ENCODE assay signal across 2 cellular contexts in genomic region chr4:126977306-126977705, GRCh38.
TF ChIP-seq lines count a peak whose summit lies in the region.

No MANE protein-coding gene starts in this region.

TF ChIP-seq in GM23338, 12 proteins besides CTCF, POLR2A, EP300 and RAD21:
- TF ChIP-seq, protein P1, sequence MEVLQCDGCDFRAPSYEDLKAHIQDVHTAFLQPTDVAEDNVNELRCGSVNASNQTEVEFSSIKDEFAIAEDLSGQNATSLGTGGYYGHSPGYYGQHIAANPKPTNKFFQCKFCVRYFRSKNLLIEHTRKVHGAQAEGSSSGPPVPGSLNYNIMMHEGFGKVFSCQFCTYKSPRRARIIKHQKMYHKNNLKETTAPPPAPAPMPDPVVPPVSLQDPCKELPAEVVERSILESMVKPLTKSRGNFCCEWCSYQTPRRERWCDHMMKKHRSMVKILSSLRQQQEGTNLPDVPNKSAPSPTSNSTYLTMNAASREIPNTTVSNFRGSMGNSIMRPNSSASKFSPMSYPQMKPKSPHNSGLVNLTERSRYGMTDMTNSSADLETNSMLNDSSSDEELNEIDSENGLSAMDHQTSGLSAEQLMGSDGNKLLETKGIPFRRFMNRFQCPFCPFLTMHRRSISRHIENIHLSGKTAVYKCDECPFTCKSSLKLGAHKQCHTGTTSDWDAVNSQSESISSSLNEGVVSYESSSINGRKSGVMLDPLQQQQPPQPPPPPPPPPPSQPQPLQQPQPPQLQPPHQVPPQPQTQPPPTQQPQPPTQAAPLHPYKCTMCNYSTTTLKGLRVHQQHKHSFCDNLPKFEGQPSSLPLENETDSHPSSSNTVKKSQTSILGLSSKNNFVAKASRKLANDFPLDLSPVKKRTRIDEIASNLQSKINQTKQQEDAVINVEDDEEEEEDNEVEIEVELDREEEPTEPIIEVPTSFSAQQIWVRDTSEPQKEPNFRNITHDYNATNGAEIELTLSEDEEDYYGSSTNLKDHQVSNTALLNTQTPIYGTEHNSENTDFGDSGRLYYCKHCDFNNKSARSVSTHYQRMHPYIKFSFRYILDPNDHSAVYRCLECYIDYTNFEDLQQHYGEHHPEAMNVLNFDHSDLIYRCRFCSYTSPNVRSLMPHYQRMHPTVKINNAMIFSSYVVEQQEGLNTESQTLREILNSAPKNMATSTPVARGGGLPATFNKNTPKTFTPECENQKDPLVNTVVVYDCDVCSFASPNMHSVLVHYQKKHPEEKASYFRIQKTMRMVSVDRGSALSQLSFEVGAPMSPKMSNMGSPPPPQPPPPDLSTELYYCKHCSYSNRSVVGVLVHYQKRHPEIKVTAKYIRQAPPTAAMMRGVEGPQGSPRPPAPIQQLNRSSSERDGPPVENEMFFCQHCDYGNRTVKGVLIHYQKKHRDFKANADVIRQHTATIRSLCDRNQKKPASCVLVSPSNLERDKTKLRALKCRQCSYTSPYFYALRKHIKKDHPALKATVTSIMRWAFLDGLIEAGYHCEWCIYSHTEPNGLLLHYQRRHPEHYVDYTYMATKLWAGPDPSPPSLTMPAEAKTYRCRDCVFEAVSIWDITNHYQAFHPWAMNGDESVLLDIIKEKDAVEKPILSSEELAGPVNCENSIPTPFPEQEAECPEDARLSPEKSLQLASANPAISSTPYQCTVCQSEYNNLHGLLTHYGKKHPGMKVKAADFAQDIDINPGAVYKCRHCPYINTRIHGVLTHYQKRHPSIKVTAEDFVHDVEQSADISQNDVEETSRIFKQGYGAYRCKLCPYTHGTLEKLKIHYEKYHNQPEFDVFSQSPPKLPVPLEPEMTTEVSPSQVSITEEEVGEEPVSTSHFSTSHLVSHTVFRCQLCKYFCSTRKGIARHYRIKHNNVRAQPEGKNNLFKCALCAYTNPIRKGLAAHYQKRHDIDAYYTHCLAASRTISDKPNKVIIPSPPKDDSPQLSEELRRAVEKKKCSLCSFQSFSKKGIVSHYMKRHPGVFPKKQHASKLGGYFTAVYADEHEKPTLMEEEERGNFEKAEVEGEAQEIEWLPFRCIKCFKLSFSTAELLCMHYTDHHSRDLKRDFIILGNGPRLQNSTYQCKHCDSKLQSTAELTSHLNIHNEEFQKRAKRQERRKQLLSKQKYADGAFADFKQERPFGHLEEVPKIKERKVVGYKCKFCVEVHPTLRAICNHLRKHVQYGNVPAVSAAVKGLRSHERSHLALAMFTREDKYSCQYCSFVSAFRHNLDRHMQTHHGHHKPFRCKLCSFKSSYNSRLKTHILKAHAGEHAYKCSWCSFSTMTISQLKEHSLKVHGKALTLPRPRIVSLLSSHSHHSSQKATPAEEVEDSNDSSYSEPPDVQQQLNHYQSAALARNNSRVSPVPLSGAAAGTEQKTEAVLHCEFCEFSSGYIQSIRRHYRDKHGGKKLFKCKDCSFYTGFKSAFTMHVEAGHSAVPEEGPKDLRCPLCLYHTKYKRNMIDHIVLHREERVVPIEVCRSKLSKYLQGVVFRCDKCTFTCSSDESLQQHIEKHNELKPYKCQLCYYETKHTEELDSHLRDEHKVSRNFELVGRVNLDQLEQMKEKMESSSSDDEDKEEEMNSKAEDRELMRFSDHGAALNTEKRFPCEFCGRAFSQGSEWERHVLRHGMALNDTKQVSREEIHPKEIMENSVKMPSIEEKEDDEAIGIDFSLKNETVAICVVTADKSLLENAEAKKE (CRISPR knock-in tag; IDR thresholded peaks at IDR 0.05) = no peak
- no peak for TF ChIP-seq STAT1 (IDR thresholded peaks at IDR 0.05; ENCODE audit: unreplicated experiment)
- TF ChIP-seq NANOG (IDR thresholded peaks at IDR 0.05; ENCODE audit: borderline replicate concordance) = no peak
- TF ChIP-seq POLR2AphosphoS5 (IDR thresholded peaks at IDR 0.05; ENCODE audit: low read depth) = no peak
- no peak for TF ChIP-seq ETS1 (IDR thresholded peaks at IDR 0.05)
- no peak for TF ChIP-seq REST (IDR thresholded peaks at IDR 0.05; ENCODE audit: unreplicated experiment)
- no peak for TF ChIP-seq EZH2phosphoT487 (IDR thresholded peaks at IDR 0.05; ENCODE audit: unreplicated experiment)
- no peak for TF ChIP-seq ZNF331 (CRISPR knock-in tag; IDR thresholded peaks at IDR 0.05; ENCODE audit: low read depth)
- TF ChIP-seq ZNF114 (CRISPR knock-in tag; IDR thresholded peaks at IDR 0.05) = no peak
- TF ChIP-seq CREB1 (CRISPR knock-in tag; IDR thresholded peaks at IDR 0.05; ENCODE audit: low read depth) = no peak
- no peak for TF ChIP-seq JUNB (IDR thresholded peaks at IDR 0.05; ENCODE audit: unreplicated experiment)
- no peak for TF ChIP-seq EZH2 (IDR thresholded peaks at IDR 0.05; ENCODE audit: low read depth, unreplicated experiment)

TF ChIP-seq in WTC11, 78 proteins besides CTCF, POLR2A, EP300 and RAD21 (continued from another document):
- TF ChIP-seq, protein P2, sequence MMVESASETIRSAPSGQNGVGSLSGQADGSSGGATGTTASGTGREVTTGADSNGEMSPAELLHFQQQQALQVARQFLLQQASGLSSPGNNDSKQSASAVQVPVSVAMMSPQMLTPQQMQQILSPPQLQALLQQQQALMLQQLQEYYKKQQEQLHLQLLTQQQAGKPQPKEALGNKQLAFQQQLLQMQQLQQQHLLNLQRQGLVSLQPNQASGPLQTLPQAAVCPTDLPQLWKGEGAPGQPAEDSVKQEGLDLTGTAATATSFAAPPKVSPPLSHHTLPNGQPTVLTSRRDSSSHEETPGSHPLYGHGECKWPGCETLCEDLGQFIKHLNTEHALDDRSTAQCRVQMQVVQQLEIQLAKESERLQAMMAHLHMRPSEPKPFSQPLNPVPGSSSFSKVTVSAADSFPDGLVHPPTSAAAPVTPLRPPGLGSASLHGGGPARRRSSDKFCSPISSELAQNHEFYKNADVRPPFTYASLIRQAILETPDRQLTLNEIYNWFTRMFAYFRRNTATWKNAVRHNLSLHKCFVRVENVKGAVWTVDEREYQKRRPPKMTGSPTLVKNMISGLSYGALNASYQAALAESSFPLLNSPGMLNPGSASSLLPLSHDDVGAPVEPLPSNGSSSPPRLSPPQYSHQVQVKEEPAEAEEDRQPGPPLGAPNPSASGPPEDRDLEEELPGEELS (CRISPR knock-in tag; IDR thresholded peaks at IDR 0.05) = no peak
- TF ChIP-seq GRHL2 (CRISPR knock-in tag; IDR thresholded peaks at IDR 0.05; ENCODE audit: insufficient replicate concordance, severe bottlenecking) = no peak
